29 cellular contexts compared by ENCODE assay signal in genomic region chr4:25505637-25505991, GRCh38.
"Had no signal": no experiment of that assay in that cellular context is flagged by ENCODE, and none has a peak within 500 bp of the region (broad histone marks: within the 10 kb centered on the region; RNA-seq: fewer than 3 reads in every experiment).

No MANE protein-coding gene starts in this region.

- H3K27me3 Mint-ChIP-seq: naive B cell; progenitor cell of endocrine pancreas; stimulated activated memory B cell treated with anti-CD40 and anti-IgM and Interleukin-4, amounts not matched to agents 10 μg/mL and 1 μg/mL and 100 μg/mL, for 72 hours; stimulated activated naive CD8-positive, alpha-beta T cell treated with anti-CD3 and anti-CD28 coated beads, Interleukin-15, amount 100 ng/mL, for 72 hours had no signal

- H3K27ac ChIP-seq: left lung, neural progenitor cell, ovary, right atrium auricular region, right lobe of liver, thyroid gland, transverse colon, upper lobe of left lung, vagina had no signal

- DNase-seq: hypothalamus; immature natural killer cell; kidney glomerular epithelial cell; left colon; mesendoderm; naive B cell; natural killer cell; nephron progenitor cell; right lobe of liver; stimulated activated CD4-positive, alpha-beta T cell treated with anti-CD3 and anti-CD28 coated beads, Interleukin-1b, Interleukin-23, amount 100 ng/mL, for 48 hours; stimulated activated CD4-positive, alpha-beta T cell treated with anti-CD3 and anti-CD28 coated beads, Interleukin-2, amount 100 ng/mL, for 48 hours; stimulated activated CD4-positive, alpha-beta T cell treated with anti-CD3 and anti-CD28 coated beads, Interleukin-4, amount 100 ng/mL, for 4 hours; stimulated activated CD8-positive, alpha-beta memory T cell treated with anti-CD3 and anti-CD28 coated beads, Interleukin-4, amount 100 ng/mL, for 48 hours; stimulated activated naive CD4-positive, alpha-beta T cell treated with Interleukin-2 at 50 U/mL for 16 hours; stimulated activated naive CD8-positive, alpha-beta T cell treated with anti-CD3 and anti-CD28 coated beads, Interleukin-15, amount 100 ng/mL, for 72 hours; substantia nigra; thyroid gland; transverse colon had no signal

- H3K4me1 ChIP-seq: left lung, neural progenitor cell, right atrium auricular region, right lobe of liver, thyroid gland, transverse colon, vagina had no signal

- H3K4me2 ChIP-seq: neural progenitor cell, smooth muscle cell had no signal

- H3K9me3 Mint-ChIP-seq: mesothelial cell of epicardium; natural killer cell; neural progenitor cell; stimulated activated memory B cell treated with anti-CD40 and anti-IgM and Interleukin-4, amounts not matched to agents 10 μg/mL and 1 μg/mL and 100 μg/mL, for 72 hours; stimulated activated naive CD8-positive, alpha-beta T cell treated with anti-CD3 and anti-CD28 coated beads, Interleukin-15, amount 100 ng/mL, for 72 hours had no signal

- H3K36me3 ChIP-seq: left lung, neural progenitor cell, ovary, right atrium auricular region, right lobe of liver, thyroid gland, transverse colon, upper lobe of left lung, vagina had no signal

- H3K4me1 Mint-ChIP-seq: immature natural killer cell; naive B cell; natural killer cell; nephron progenitor cell; stimulated activated memory B cell treated with anti-CD40 and anti-IgM and Interleukin-4, amounts not matched to agents 10 μg/mL and 1 μg/mL and 100 μg/mL, for 72 hours; stimulated activated naive CD8-positive, alpha-beta T cell treated with anti-CD3 and anti-CD28 coated beads, Interleukin-15, amount 100 ng/mL, for 72 hours had no signal

- H2AFZ ChIP-seq: neural progenitor cell had no signal

- H3K9me3 ChIP-seq: ovary, right atrium auricular region, right lobe of liver, thyroid gland, transverse colon, vagina had no signal

- H3K36me3 Mint-ChIP-seq: immature natural killer cell; mesothelial cell of epicardium; naive B cell; natural killer cell; neural progenitor cell; stimulated activated memory B cell treated with anti-CD40 and anti-IgM and Interleukin-4, amounts not matched to agents 10 μg/mL and 1 μg/mL and 100 μg/mL, for 72 hours had no signal

- H3K27me3 ChIP-seq: left lung, neural progenitor cell, ovary, right atrium auricular region, right lobe of liver, thyroid gland, transverse colon, upper lobe of left lung, vagina had no signal

- H3K9ac ChIP-seq: neural progenitor cell had no signal

- H3K27ac Mint-ChIP-seq: immature natural killer cell; mesothelial cell of epicardium; naive B cell; natural killer cell; nephron progenitor cell; neural progenitor cell; progenitor cell of endocrine pancreas; stimulated activated memory B cell treated with anti-CD40 and anti-IgM and Interleukin-4, amounts not matched to agents 10 μg/mL and 1 μg/mL and 100 μg/mL, for 72 hours; stimulated activated naive CD8-positive, alpha-beta T cell treated with anti-CD3 and anti-CD28 coated beads, Interleukin-15, amount 100 ng/mL, for 72 hours had no signal

- H3K4me3 Mint-ChIP-seq: immature natural killer cell; mesothelial cell of epicardium; naive B cell; natural killer cell; nephron progenitor cell; neural progenitor cell; stimulated activated memory B cell treated with anti-CD40 and anti-IgM and Interleukin-4, amounts not matched to agents 10 μg/mL and 1 μg/mL and 100 μg/mL, for 72 hours; stimulated activated naive CD8-positive, alpha-beta T cell treated with anti-CD3 and anti-CD28 coated beads, Interleukin-15, amount 100 ng/mL, for 72 hours had no signal

- ATAC-seq: left colon; left lung; natural killer cell; stimulated activated memory B cell treated with anti-CD40 and anti-IgM and Interleukin-4, amounts not matched to agents 10 μg/mL and 1 μg/mL and 100 μg/mL, for 72 hours; stimulated activated naive CD8-positive, alpha-beta T cell treated with anti-CD3 and anti-CD28 coated beads, Interleukin-15, amount 100 ng/mL, for 72 hours had no signal

- H3K4me3 ChIP-seq: left lung, lung, neural progenitor cell, ovary, right atrium auricular region, right lobe of liver, smooth muscle cell, thyroid gland, transverse colon, upper lobe of left lung, vagina had no signal
